1 cellular context compared by ENCODE assay signal in genomic region chr4:39697740-39698423, GRCh38.
TF ChIP-seq lines count a peak whose summit lies in the region.

TSS of gene UBE2K (plus strand) at chr4:39698136. CDS start at chr4:39698328, 192 bp downstream.

TF ChIP-seq in HepG2, 621 proteins besides CTCF, POLR2A, EP300 and RAD21 (continued from another document and continues in another):
- TF ChIP-seq LCORL (IDR thresholded peaks at IDR 0.05) (no peak), LCORL (CRISPR knock-in tag; IDR thresholded peaks at IDR 0.05) (no peak; the same call in 1 of the 2 replicates), IKZF5 (CRISPR knock-in tag; IDR thresholded peaks at IDR 0.05) (no peak; the same call in 1 of the 2 replicates), KDM2A (CRISPR knock-in tag; IDR thresholded peaks at IDR 0.05; ENCODE audit: borderline replicate concordance, low read depth) (peak; percentile 33; the same call in 1 of the 2 replicates), MATR3 (CRISPR knock-in tag; IDR thresholded peaks at IDR 0.05) (no peak), PAXIP1 (CRISPR knock-in tag; conservative IDR thresholded peaks at IDR 0.05) (peak; percentile 37; the same call in 1 of the 2 replicates), STAG1 (CRISPR knock-in tag; IDR thresholded peaks at IDR 0.05) (0 out of 2 replicates have a peak, but pooled peaks have one; percentile 3), ZNF652 (CRISPR knock-in tag; IDR thresholded peaks at IDR 0.05; ENCODE audit: borderline replicate concordance, low read depth) (no peak), MED1 (CRISPR knock-in tag; IDR thresholded peaks at IDR 0.05) (peak; percentile 66; the same call in 1 of the 2 replicates), KDM6A (CRISPR knock-in tag; IDR thresholded peaks at IDR 0.05; ENCODE audit: low read depth) (no peak), KLF6 (CRISPR knock-in tag; IDR thresholded peaks at IDR 0.05) (peak; percentile 22; the same call in 1 of the 2 replicates), CHD4 (IDR thresholded peaks at IDR 0.05; ENCODE audit: borderline replicate concordance, low read length) (0 out of 2 replicates have a peak, but pooled peaks have one; percentile 4), ZFP82 (CRISPR knock-in tag; IDR thresholded peaks at IDR 0.05; ENCODE audit: borderline replicate concordance) (peak; percentile 90; the same call in 1 of the 2 replicates), ZNF782 (CRISPR knock-in tag; IDR thresholded peaks at IDR 0.05; ENCODE audit: borderline replicate concordance) (0 out of 2 replicates have a peak, but pooled peaks have one; percentile 46), ASH2L (IDR thresholded peaks at IDR 0.05; ENCODE audit: insufficient read length, low read depth, low read length) (peak; percentile 73), ZNF510 (CRISPR knock-in tag; IDR thresholded peaks at IDR 0.05; ENCODE audit: low read depth) (no peak), HNF1A (IDR thresholded peaks at IDR 0.05; ENCODE audit: low read depth) (no peak), HNF1A (CRISPR knock-in tag; IDR thresholded peaks at IDR 0.05; ENCODE audit: borderline replicate concordance) (peak; percentile 63; the same call in 1 of the 2 replicates), PRPF4 (IDR thresholded peaks at IDR 0.05; ENCODE audit: low read depth, low read length, poor library complexity, severe bottlenecking) (no peak), MBD4 (IDR thresholded peaks at IDR 0.05; ENCODE audit: borderline replicate concordance, low read length) (no peak), SUZ12 (IDR thresholded peaks at IDR 0.05; ENCODE audit: low read depth, low read length) (no peak), FOXJ3 (CRISPR knock-in tag; IDR thresholded peaks at IDR 0.05; ENCODE audit: borderline replicate concordance) (no peak), ZNF280D (CRISPR knock-in tag; IDR thresholded peaks at IDR 0.05) (0 out of 2 replicates have a peak, but pooled peaks have one; percentile 14), NFYC (CRISPR knock-in tag; IDR thresholded peaks at IDR 0.05) (no peak), WIZ (CRISPR knock-in tag; IDR thresholded peaks at IDR 0.05) (0 out of 2 replicates have a peak, but pooled peaks have one; percentile 60), DR1 (CRISPR knock-in tag; IDR thresholded peaks at IDR 0.05) (peak; percentile 39; the same call in 1 of the 2 replicates), BCL6 (CRISPR knock-in tag; IDR thresholded peaks at IDR 0.05) (peak; percentile 38; the same call in 1 of the 2 replicates)
- TF ChIP-seq, protein P1, sequence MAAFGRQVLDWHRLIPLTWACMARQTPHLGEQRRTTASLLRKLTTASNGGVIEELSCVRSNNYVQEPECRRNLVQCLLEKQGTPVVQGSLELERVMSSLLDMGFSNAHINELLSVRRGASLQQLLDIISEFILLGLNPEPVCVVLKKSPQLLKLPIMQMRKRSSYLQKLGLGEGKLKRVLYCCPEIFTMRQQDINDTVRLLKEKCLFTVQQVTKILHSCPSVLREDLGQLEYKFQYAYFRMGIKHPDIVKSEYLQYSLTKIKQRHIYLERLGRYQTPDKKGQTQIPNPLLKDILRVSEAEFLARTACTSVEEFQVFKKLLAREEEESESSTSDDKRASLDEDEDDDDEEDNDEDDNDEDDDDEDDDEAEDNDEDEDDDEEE (CRISPR knock-in tag; IDR thresholded peaks at IDR 0.05), result peak; percentile 91
- TF ChIP-seq, protein P2, sequence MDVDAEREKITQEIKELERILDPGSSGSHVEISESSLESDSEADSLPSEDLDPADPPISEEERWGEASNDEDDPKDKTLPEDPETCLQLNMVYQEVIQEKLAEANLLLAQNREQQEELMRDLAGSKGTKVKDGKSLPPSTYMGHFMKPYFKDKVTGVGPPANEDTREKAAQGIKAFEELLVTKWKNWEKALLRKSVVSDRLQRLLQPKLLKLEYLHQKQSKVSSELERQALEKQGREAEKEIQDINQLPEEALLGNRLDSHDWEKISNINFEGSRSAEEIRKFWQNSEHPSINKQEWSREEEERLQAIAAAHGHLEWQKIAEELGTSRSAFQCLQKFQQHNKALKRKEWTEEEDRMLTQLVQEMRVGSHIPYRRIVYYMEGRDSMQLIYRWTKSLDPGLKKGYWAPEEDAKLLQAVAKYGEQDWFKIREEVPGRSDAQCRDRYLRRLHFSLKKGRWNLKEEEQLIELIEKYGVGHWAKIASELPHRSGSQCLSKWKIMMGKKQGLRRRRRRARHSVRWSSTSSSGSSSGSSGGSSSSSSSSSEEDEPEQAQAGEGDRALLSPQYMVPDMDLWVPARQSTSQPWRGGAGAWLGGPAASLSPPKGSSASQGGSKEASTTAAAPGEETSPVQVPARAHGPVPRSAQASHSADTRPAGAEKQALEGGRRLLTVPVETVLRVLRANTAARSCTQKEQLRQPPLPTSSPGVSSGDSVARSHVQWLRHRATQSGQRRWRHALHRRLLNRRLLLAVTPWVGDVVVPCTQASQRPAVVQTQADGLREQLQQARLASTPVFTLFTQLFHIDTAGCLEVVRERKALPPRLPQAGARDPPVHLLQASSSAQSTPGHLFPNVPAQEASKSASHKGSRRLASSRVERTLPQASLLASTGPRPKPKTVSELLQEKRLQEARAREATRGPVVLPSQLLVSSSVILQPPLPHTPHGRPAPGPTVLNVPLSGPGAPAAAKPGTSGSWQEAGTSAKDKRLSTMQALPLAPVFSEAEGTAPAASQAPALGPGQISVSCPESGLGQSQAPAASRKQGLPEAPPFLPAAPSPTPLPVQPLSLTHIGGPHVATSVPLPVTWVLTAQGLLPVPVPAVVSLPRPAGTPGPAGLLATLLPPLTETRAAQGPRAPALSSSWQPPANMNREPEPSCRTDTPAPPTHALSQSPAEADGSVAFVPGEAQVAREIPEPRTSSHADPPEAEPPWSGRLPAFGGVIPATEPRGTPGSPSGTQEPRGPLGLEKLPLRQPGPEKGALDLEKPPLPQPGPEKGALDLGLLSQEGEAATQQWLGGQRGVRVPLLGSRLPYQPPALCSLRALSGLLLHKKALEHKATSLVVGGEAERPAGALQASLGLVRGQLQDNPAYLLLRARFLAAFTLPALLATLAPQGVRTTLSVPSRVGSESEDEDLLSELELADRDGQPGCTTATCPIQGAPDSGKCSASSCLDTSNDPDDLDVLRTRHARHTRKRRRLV (CRISPR knock-in tag; IDR thresholded peaks at IDR 0.05), result no peak
- TF ChIP-seq, protein P3, sequence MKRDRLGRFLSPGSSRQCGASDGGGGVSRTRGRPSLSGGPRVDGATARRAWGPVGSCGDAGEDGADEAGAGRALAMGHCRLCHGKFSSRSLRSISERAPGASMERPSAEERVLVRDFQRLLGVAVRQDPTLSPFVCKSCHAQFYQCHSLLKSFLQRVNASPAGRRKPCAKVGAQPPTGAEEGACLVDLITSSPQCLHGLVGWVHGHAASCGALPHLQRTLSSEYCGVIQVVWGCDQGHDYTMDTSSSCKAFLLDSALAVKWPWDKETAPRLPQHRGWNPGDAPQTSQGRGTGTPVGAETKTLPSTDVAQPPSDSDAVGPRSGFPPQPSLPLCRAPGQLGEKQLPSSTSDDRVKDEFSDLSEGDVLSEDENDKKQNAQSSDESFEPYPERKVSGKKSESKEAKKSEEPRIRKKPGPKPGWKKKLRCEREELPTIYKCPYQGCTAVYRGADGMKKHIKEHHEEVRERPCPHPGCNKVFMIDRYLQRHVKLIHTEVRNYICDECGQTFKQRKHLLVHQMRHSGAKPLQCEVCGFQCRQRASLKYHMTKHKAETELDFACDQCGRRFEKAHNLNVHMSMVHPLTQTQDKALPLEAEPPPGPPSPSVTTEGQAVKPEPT (CRISPR knock-in tag; IDR thresholded peaks at IDR 0.05; ENCODE audit: low read depth), result peak; percentile 57; the same call in 1 of the 2 replicates
